In genomic region chr22:29300807-29301601, GRCh38 we compare ENCODE assay signal across 1 cellular context.
TF ChIP-seq lines count a peak whose summit lies in the region.

No MANE protein-coding gene starts in this region.

TF ChIP-seq in HepG2, 621 proteins besides CTCF, POLR2A, EP300 and RAD21 (continued from another document):
- 0 out of 2 replicates have a peak, but pooled peaks have one; percentile 60 for TF ChIP-seq ZNF318 (CRISPR knock-in tag; IDR thresholded peaks at IDR 0.05)
- TF ChIP-seq IRF1 (CRISPR knock-in tag; IDR thresholded peaks at IDR 0.05; ENCODE audit: low read depth), result no peak
- TF ChIP-seq NFIB (CRISPR knock-in tag; IDR thresholded peaks at IDR 0.05; ENCODE audit: borderline replicate concordance), result no peak
- TF ChIP-seq POLR2AphosphoS5 (IDR thresholded peaks at IDR 0.05; ENCODE audit: low read depth, low read length), result peak; percentile 54
- no peak for TF ChIP-seq HOXD1 (CRISPR knock-in tag; IDR thresholded peaks at IDR 0.05)
- TF ChIP-seq PRDM10 (CRISPR knock-in tag; IDR thresholded peaks at IDR 0.05; ENCODE audit: low read depth), result no peak
- TF ChIP-seq PAWR (CRISPR knock-in tag; IDR thresholded peaks at IDR 0.05; ENCODE audit: borderline replicate concordance), result no peak
- no peak for TF ChIP-seq HOXA9 (CRISPR knock-in tag; IDR thresholded peaks at IDR 0.05; ENCODE audit: borderline replicate concordance)
- no peak for TF ChIP-seq ZSCAN31 (CRISPR knock-in tag; IDR thresholded peaks at IDR 0.05; ENCODE audit: low read depth)
- TF ChIP-seq ZNF7 (CRISPR knock-in tag; IDR thresholded peaks at IDR 0.05), result no peak
- no peak for TF ChIP-seq CHD4 (IDR thresholded peaks at IDR 0.05; ENCODE audit: borderline replicate concordance, low read length)
- no peak for TF ChIP-seq ZBTB1 (CRISPR knock-in tag; IDR thresholded peaks at IDR 0.05; ENCODE audit: borderline replicate concordance)
- TF ChIP-seq NKX3-1 (CRISPR knock-in tag; IDR thresholded peaks at IDR 0.05), result no peak
- TF ChIP-seq ZNF543 (CRISPR knock-in tag; IDR thresholded peaks at IDR 0.05), result no peak
